In genomic region chr17:73311428-73311780, GRCh38 we compare ENCODE assay signal across 7 cellular contexts. TPM values are rescaled to one million over a fixed set of nuclear protein-coding genes. Genes with fewer than 3 reads are reported as not detected.
DNase-seq lines count a peak whose midpoint lies in the region; ATAC-seq and TF ChIP-seq lines count a peak whose summit lies in the region.

No MANE protein-coding gene starts in this region.

- intact Hi-C loops in PC-3 (cut with micrococcal nuclease) = loop anchor here (1.0 to 10.0 kb wide), 3 partner anchors 79 to 727 kb away; partner anchors contain the start of gene COG1

- in situ Hi-C loops in KBM-7 (cut with MboI; ENCODE audit: low pct_unique_long_range_greater_than_20kb, low sequenced_read_pairs) = no loop called here

- H3K36me3 ChIP-seq in H7 (replicated peaks; ENCODE audit: control insufficient read depth, insufficient read depth, low read length) (no peaks in the 10 kb centered on the region), PC-3 (ENCODE audit: low read depth, low read length) (0 out of 2 replicates have a peak, but pooled peaks cover 7% of the 10 kb centered on the region), neuron (ENCODE audit: insufficient read depth, low read length) (no peaks in the 10 kb centered on the region)

- no peaks in the 10 kb centered on the region for H3K9me3 ChIP-seq in PC-3 (ENCODE audit: low read length)
- H3K9me3 ChIP-seq in neuron (ENCODE audit: low read length) = no peaks in the 10 kb centered on the region

- H3K4me1 ChIP-seq in PC-3 (ENCODE audit: insufficient read depth, low read length) (peaks cover 41% of the 10 kb centered on the region), neuron (ENCODE audit: insufficient read depth, low read length) (peaks cover 27% of the 10 kb centered on the region)

- H3K9me2 ChIP-seq in PC-3 (replicated peaks; ENCODE audit: low read length) = no peaks in the 10 kb centered on the region

- peak overlapping the region; percentile 68 for H2AFZ ChIP-seq in PC-3 (ENCODE audit: low read length)
- H2AFZ ChIP-seq in neuron (ENCODE audit: low read depth, low read length) = peak overlapping the region; percentile 80

- no peak for DNase-seq in H7
- DNase-seq in PC-3 = no peak
- DNase-seq in epithelial cell of prostate (ENCODE audit: low read depth, low spot score) = no peak
- DNase-seq in KBM-7 = no peak
- DNase-seq in DMS79 treated with DMSO at 0.1 percent for 48 hours (lab: John Stamatoyannopoulos, UW) = no peak

- H3K27ac ChIP-seq in PC-3 (ENCODE audit: low read length) = peak overlapping the region; percentile 76
- peak overlapping the region; percentile 87 for H3K27ac ChIP-seq in epithelial cell of prostate

- H3K27me3 ChIP-seq in H7 (ENCODE audit: control insufficient read depth, insufficient read depth, low read length) = no peaks in the 10 kb centered on the region
- H3K27me3 ChIP-seq in PC-3 (ENCODE audit: low read length) = no peaks in the 10 kb centered on the region
- H3K27me3 ChIP-seq in neuron (ENCODE audit: insufficient read depth, low read length) = no peaks in the 10 kb centered on the region

- H3K4me2 ChIP-seq in PC-3 (ENCODE audit: low read length) = peak overlapping the region; percentile 100

- peaks cover 54% of the 10 kb centered on the region for H3K79me2 ChIP-seq in PC-3 (ENCODE audit: low read length)

- peak; percentile 6 for ATAC-seq in GM18520 (IDR thresholded peaks at IDR 0.05; ENCODE audit: unreplicated experiment)
- peak; percentile 23 for ATAC-seq in PC-3

- CTCF ChIA-PET in PC-3 (lab: Charles Lee) = interaction anchor here (0.8 to 1.6 kb wide), 4 partner anchors 20 to 81 kb away, joined by 5 to 13 read pairs (median 10); no protein-coding TSS in a partner anchor

- H3F3A ChIP-seq in PC-3 (ENCODE audit: low read length, unreplicated experiment) = no peaks in the 10 kb centered on the region

- peak overlapping the region; percentile 92 for H3K4me3 ChIP-seq in H7 (ENCODE audit: insufficient read depth, low read depth, low read length)
- peak overlapping the region; percentile 94 for H3K4me3 ChIP-seq in PC-3 (ENCODE audit: low read length)
- H3K4me3 ChIP-seq in neuron (ENCODE audit: low read length) = peak overlapping the region; percentile 98

- H3K9ac ChIP-seq in PC-3 (ENCODE audit: low read length) = peak overlapping the region; percentile 86

- BruUV-seq in PC-3 (replicated peaks; lab: Mats Ljungman, UMichigan) = TSS peak; percentile 74

- POLR2A ChIA-PET in PC-3 (lab: Charles Lee; ENCODE audit: unreplicated experiment) = interaction anchor here (0.6 to 1.8 kb wide), 3 partner anchors 20 to 971 kb away, joined by 3 to 15 read pairs (median 11); no protein-coding TSS in a partner anchor

- peaks cover 12% of the 10 kb centered on the region for H4K20me1 ChIP-seq in PC-3 (ENCODE audit: low read length)

- no peak for TF ChIP-seq CTCF in PC-3 (conservative IDR thresholded peaks at IDR 0.05; ENCODE audit: low read depth, low read length)

RNA-seq across cellular contexts. Expression of gene CDC42EP4, which starts 0.4 kb away (rescaled TPM):
- total RNA-seq in H7 (2014; rRNA removed; shearing (Covaris generic)) = 30.7 and 32.7 TPM in 2 replicates
- 83.1 and 109 TPM in 2 replicates for total RNA-seq in PC-3 (2014; rRNA removed)

RNA-seq across cellular contexts. Expression of gene CPSF4L, which starts 49.7 kb away (rescaled TPM):
- not detected in 2 replicates for total RNA-seq in H7 (2014; rRNA removed; shearing (Covaris generic))
- total RNA-seq in PC-3 (2014; rRNA removed) = not detected in 2 replicates
